12 cellular contexts compared by ENCODE assay signal in the genomic region with DNA sequence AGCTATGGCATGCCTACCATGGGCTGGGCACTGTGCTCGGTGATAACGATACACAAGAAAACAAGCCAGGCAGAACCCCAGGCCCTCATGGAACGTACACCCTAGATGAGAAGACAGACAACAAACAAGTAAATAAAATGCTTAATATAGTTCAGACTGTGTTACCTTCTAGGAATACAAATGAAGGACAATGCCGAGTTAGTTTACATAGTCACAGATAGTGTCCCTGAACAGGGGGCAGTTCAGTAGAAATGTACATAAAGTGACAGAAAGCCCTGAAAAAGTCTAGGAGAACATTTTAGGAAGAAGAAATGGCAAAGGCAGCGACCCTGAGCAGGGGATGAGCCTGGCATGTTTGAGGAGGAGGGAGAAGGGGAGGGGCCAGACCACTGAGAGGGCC.
"Had no signal": no experiment of that assay in that cellular context is flagged by ENCODE, and none has a peak within 500 bp of the region (broad histone marks: within the 10 kb centered on the region; RNA-seq: fewer than 3 reads in every experiment).

No MANE protein-coding gene starts in this region.

- H3K4me3 Mint-ChIP-seq: activated naive CD8-positive, alpha-beta T cell treated with anti-CD3 and anti-CD28 coated beads, Interleukin-2, amount 10 ng/mL, durations not matched to agents 7 days and 5 days; activated T-cell treated with anti-CD3 and anti-CD28 coated beads, Interleukin-2, amount 50 U/mL, for 4 hours; T-helper 1 cell treated with Interleukin-12 subunit alpha and Interleukin-12 subunit beta and Interleukin-4 antibody, amounts not matched to agents 30 μg/mL and 1 μg/mL, for 36 hours; WTC11 had no signal

- H3K27ac Mint-ChIP-seq: activated naive CD8-positive, alpha-beta T cell treated with anti-CD3 and anti-CD28 coated beads, Interleukin-2, amount 10 ng/mL, durations not matched to agents 7 days and 5 days; T-helper 1 cell treated with Interleukin-12 subunit alpha and Interleukin-12 subunit beta and Interleukin-4 antibody, amounts not matched to agents 30 μg/mL and 1 μg/mL, for 36 hours; WTC11 had no signal

- H3K36me3 ChIP-seq: breast epithelium, ovary had no signal

- H3K9me3 ChIP-seq: breast epithelium, left lung, ovary, tibial nerve had no signal

- H3K9me3 Mint-ChIP-seq: activated naive CD8-positive, alpha-beta T cell treated with anti-CD3 and anti-CD28 coated beads, Interleukin-2, amount 10 ng/mL, durations not matched to agents 7 days and 5 days; activated T-cell treated with anti-CD3 and anti-CD28 coated beads, Interleukin-2, amount 50 U/mL, for 4 hours; T-helper 1 cell treated with Interleukin-12 subunit alpha and Interleukin-12 subunit beta and Interleukin-4 antibody, amounts not matched to agents 30 μg/mL and 1 μg/mL, for 36 hours; WTC11 had no signal

- H3K27ac ChIP-seq: tibial nerve had no signal

- DNase-seq: activated CD4-positive, alpha-beta T cell treated with anti-CD3 and anti-CD28 coated beads, Interleukin-2, amount 50 U/mL, for 1 hour; activated gamma-delta T cell; activated naive CD8-positive, alpha-beta T cell treated with anti-CD3 and anti-CD28 coated beads, Interleukin-2, amount 10 ng/mL, durations not matched to agents 7 days and 5 days; activated T-cell treated with anti-CD3 and anti-CD28 coated beads, Interleukin-2, amount 50 U/mL, for 4 hours; anterior cingulate cortex; left lung; ovary had no signal

- ATAC-seq: left lung, WTC11 had no signal

- H3K27me3 ChIP-seq: breast epithelium, left lung, ovary, tibial nerve had no signal

- H3K4me3 ChIP-seq: breast epithelium, left lung, ovary, skin epidermis, tibial nerve had no signal

- H3K27me3 Mint-ChIP-seq: activated naive CD8-positive, alpha-beta T cell treated with anti-CD3 and anti-CD28 coated beads, Interleukin-2, amount 10 ng/mL, durations not matched to agents 7 days and 5 days had no signal

- H3K36me3 Mint-ChIP-seq: WTC11 had no signal
